1 cellular context compared by ENCODE assay signal in genomic region chr22:36252754-36253522, GRCh38.
TF ChIP-seq lines count a peak whose summit lies in the region.

TSS of gene APOL1 (plus strand) at chr22:36253133. CDS start at chr22:36254956, 1,823 bp downstream.

TF ChIP-seq in K562, 482 proteins besides CTCF, POLR2A, EP300 and RAD21 (continued from another document and continues in another):
- TF ChIP-seq MGA (IDR thresholded peaks at IDR 0.05) (no peak), CAMTA2 (CRISPR knock-in tag; conservative IDR thresholded peaks at IDR 0.05) (no peak), HSF4 (CRISPR knock-in tag; IDR thresholded peaks at IDR 0.05; ENCODE audit: borderline replicate concordance) (no peak), MXI1 (IDR thresholded peaks at IDR 0.05; ENCODE audit: low read depth, low read length) (0 out of 2 replicates have a peak, but pooled peaks have one; percentile 34), SIN3A (IDR thresholded peaks at IDR 0.05; ENCODE audit: borderline replicate concordance in 2 of 2, control insufficient read depth in 1 of 2, low read depth in 2 of 2, low read length in 2 of 2) (0 out of 4 replicates have a peak, but pooled peaks of 1 of the 2 experiments have one; percentile 20), MAZ (CRISPR knock-in tag; conservative IDR thresholded peaks at IDR 0.05 in 1 of 2, IDR thresholded peaks at IDR 0.05 in 1 of 2) (peak in 1 of 2 experiments; percentile 45; a peak in 1 of 4 replicates), ZKSCAN3 (CRISPR knock-in tag; IDR thresholded peaks at IDR 0.05) (no peak), HDAC1 (IDR thresholded peaks at IDR 0.05) (peak in 1 of 2 experiments; percentile 56; a peak in 1 of 4 replicates), CLOCK (CRISPR knock-in tag; IDR thresholded peaks at IDR 0.05; ENCODE audit: borderline replicate concordance) (no peak), FOXM1 (IDR thresholded peaks at IDR 0.05; ENCODE audit: low read depth) (peak; percentile 79), FOXM1 (CRISPR knock-in tag; IDR thresholded peaks at IDR 0.05; ENCODE audit: low read depth) (no peak), ZNF444 (CRISPR knock-in tag; IDR thresholded peaks at IDR 0.05) (no peak), ZNF77 (CRISPR knock-in tag; IDR thresholded peaks at IDR 0.05) (no peak), NFYB (IDR thresholded peaks at IDR 0.05; ENCODE audit: extremely low read depth, insufficient read length) (no peak), KLF6 (CRISPR knock-in tag; IDR thresholded peaks at IDR 0.05; ENCODE audit: borderline replicate concordance) (no peak), ZNF134 (CRISPR knock-in tag; conservative IDR thresholded peaks at IDR 0.05) (no peak), POLR2G (IDR thresholded peaks at IDR 0.05; ENCODE audit: low read depth, low read length) (no peak), MBD2 (IDR thresholded peaks at IDR 0.05; ENCODE audit: borderline replicate concordance, low read depth) (no peak), E2F6 (IDR thresholded peaks at IDR 0.05; ENCODE audit: borderline replicate concordance in 1 of 2, extremely low read depth in 1 of 2, insufficient read depth in 1 of 2, insufficient read length in 1 of 2, low read depth in 1 of 2, low read length in 1 of 2, poor library complexity in 1 of 2, severe bottlenecking in 1 of 2) (no peak), MTA3 (IDR thresholded peaks at IDR 0.05; ENCODE audit: borderline replicate concordance) (no peak), BACH1 (tag; IDR thresholded peaks at IDR 0.05) (no peak), ZNF551 (CRISPR knock-in tag; IDR thresholded peaks at IDR 0.05) (no peak), TBL1XR1 (IDR thresholded peaks at IDR 0.05; ENCODE audit: low read length in 2 of 2) (0 out of 4 replicates have a peak, but pooled peaks of 1 of the 2 experiments have one; percentile 20), ZNF780A (CRISPR knock-in tag; IDR thresholded peaks at IDR 0.05) (no peak), ESRRA (IDR thresholded peaks at IDR 0.05; ENCODE audit: borderline replicate concordance, low read depth) (no peak), RFX7 (CRISPR knock-in tag; IDR thresholded peaks at IDR 0.05) (no peak), KLF10 (CRISPR knock-in tag; IDR thresholded peaks at IDR 0.05) (no peak)
- TF ChIP-seq, protein P1, sequence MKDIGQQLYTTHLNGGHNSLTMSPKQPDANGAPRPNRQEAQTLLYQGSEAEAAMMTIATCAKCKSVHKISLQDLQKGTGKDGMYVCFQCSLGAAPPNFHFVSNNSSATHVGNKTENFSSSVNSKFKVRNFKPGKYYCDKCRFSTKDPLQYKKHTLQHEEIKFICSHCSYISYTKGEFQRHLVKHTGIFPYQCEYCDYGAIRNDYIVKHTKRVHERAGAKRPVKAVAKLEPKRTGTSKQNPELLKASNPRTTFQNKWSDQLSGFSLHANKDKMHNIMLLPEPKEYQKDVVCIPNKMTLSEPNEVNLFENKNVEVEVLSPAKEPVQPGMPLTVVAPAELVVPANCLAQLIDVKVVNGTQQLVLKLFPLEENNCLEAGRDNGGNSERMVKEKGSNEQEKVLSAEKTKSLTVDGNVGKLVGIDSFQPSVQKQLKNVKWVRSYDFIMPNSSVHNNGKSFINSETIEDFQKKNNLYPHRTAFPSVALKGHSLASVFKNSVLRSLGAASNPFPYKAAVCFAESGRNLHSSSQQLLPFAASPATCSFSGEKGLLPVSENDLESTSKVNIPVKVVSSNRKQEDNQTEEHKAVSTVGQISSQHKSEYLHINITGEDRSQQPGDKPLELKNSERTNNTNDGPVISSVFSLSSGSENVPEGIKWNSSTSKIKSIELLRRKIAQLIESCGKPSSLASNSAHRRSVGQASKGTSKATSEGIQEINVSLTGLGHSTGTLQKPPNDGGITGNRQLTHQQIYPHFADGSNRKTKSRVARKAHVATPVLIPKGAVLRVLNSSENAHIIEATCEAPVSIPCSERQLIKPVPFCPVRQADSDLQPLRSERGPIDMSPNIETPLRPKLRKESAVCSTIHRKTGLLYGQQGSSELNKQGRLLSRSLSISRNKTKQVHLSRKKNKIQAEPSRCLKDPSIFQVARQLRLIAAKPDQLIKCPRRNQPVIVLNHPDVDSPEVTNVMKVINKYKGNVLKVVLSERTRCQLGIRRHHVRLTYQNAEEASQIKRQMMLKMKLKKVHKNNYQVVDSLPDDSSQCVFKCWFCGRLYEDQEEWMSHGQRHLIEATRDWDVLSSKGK (CRISPR knock-in tag; IDR thresholded peaks at IDR 0.05): no peak
- TF ChIP-seq, protein P2, sequence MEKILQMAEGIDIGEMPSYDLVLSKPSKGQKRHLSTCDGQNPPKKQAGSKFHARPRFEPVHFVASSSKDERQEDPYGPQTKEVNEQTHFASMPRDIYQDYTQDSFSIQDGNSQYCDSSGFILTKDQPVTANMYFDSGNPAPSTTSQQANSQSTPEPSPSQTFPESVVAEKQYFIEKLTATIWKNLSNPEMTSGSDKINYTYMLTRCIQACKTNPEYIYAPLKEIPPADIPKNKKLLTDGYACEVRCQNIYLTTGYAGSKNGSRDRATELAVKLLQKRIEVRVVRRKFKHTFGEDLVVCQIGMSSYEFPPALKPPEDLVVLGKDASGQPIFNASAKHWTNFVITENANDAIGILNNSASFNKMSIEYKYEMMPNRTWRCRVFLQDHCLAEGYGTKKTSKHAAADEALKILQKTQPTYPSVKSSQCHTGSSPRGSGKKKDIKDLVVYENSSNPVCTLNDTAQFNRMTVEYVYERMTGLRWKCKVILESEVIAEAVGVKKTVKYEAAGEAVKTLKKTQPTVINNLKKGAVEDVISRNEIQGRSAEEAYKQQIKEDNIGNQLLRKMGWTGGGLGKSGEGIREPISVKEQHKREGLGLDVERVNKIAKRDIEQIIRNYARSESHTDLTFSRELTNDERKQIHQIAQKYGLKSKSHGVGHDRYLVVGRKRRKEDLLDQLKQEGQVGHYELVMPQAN (IDR thresholded peaks at IDR 0.05; ENCODE audit: borderline replicate concordance): peak; percentile 46; the same call in 1 of the 2 replicates
- TF ChIP-seq, protein P3, sequence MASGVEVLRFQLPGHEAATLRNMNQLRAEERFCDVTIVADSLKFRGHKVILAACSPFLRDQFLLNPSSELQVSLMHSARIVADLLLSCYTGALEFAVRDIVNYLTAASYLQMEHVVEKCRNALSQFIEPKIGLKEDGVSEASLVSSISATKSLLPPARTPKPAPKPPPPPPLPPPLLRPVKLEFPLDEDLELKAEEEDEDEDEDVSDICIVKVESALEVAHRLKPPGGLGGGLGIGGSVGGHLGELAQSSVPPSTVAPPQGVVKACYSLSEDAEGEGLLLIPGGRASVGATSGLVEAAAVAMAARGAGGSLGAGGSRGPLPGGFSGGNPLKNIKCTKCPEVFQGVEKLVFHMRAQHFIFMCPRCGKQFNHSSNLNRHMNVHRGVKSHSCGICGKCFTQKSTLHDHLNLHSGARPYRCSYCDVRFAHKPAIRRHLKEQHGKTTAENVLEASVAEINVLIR (CRISPR knock-in tag; IDR thresholded peaks at IDR 0.05): no peak
- TF ChIP-seq, protein P4, sequence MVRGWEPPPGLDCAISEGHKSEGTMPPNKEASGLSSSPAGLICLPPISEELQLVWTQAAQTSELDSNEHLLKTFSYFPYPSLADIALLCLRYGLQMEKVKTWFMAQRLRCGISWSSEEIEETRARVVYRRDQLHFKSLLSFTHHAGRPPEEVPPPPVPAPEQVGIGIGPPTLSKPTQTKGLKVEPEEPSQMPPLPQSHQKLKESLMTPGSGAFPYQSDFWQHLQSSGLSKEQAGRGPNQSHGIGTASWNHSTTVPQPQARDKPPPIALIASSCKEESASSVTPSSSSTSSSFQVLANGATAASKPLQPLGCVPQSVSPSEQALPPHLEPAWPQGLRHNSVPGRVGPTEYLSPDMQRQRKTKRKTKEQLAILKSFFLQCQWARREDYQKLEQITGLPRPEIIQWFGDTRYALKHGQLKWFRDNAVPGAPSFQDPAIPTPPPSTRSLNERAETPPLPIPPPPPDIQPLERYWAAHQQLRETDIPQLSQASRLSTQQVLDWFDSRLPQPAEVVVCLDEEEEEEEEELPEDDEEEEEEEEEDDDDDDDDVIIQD (CRISPR knock-in tag; IDR thresholded peaks at IDR 0.05): no peak
- TF ChIP-seq, protein P5, sequence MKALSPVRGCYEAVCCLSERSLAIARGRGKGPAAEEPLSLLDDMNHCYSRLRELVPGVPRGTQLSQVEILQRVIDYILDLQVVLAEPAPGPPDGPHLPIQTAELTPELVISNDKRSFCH (CRISPR knock-in tag; IDR thresholded peaks at IDR 0.05): no peak
- TF ChIP-seq, protein P5 (tag; IDR thresholded peaks at IDR 0.05): no peak
